In the genomic region with DNA sequence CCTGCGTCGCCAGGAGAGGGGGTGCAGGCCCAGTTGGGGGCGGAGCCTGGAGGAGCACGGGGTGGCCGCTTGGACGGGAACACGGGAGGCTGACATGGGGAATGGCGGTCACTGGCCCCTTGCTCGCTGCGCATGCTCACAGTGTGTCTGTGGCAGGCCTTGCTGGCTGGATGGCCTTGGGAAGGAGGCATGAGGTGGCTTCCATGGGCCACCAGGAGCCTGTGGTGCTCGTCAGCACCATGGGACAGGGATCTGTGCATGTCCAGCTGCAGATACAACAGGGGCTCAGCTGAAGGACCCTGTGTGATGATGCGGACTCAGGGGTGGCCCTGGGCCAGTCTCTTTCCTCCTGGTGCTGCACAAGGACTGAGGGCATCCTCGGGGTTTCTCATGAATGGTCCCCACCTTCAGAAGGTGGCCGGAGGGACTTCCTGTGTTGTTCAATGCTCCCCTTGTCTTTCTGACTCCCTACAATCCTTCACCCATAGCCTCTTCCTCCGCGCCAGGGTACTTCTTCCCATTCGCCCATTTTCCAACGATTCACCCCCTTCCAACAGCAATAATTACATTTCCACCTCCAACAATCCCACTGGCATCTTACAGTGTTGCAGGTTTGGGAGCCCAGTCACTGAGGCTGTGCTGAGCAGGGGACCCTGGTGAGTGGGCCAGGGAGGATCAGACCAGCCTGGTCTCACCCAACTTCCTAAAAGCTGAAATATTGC, we compare ENCODE assay signal across 1 cellular context.
TF ChIP-seq lines count a peak whose summit lies in the region.

No MANE protein-coding gene starts in this region.

TF ChIP-seq in H1, 55 proteins besides CTCF, POLR2A, EP300 and RAD21 (continued from another document):
- TF ChIP-seq BCL11A (IDR thresholded peaks at IDR 0.05; ENCODE audit: low read depth in 2 of 2, low read length in 2 of 2): no peak
TF ChIP-seq in H1: peak in this region for 0.
